Comparison of ENCODE assay signal across 1 cellular context in genomic region chr1:168387781-168388760, GRCh38.
TF ChIP-seq lines count a peak whose summit lies in the region.

No MANE protein-coding gene starts in this region.

TF ChIP-seq in H1, 55 proteins besides CTCF, POLR2A, EP300 and RAD21:
- TF ChIP-seq SP1 (IDR thresholded peaks at IDR 0.05; ENCODE audit: low read depth, low read length), result peak; percentile 67; the same call in 1 of the 2 replicates
- TF ChIP-seq CHD7 (IDR thresholded peaks at IDR 0.05; ENCODE audit: insufficient replicate concordance, low read length), result peak; percentile 53
- no peak for TF ChIP-seq CEBPB (IDR thresholded peaks at IDR 0.05; ENCODE audit: low read depth, low read length)
- TF ChIP-seq NRF1 (IDR thresholded peaks at IDR 0.05; ENCODE audit: low read depth, low read length), result no peak
- TF ChIP-seq KDM1A (IDR thresholded peaks at IDR 0.05; ENCODE audit: borderline replicate concordance, low read length), result 0 out of 2 replicates have a peak, but pooled peaks have one; percentile 15
- TF ChIP-seq USF2 (IDR thresholded peaks at IDR 0.05; ENCODE audit: low read length), result no peak
- TF ChIP-seq CTBP2 (IDR thresholded peaks at IDR 0.05; ENCODE audit: borderline replicate concordance, insufficient read depth, insufficient read length, low read length), result no peak
- no peak for TF ChIP-seq KDM4A (IDR thresholded peaks at IDR 0.05; ENCODE audit: low read depth, low read length, severe bottlenecking)
- no peak for TF ChIP-seq SIRT6 (IDR thresholded peaks at IDR 0.05; ENCODE audit: low read length)
- 0 out of 2 replicates have a peak, but pooled peaks have one; percentile 47 for TF ChIP-seq POU5F1 (IDR thresholded peaks at IDR 0.05; ENCODE audit: low read depth, low read length)
- TF ChIP-seq BCL11A (IDR thresholded peaks at IDR 0.05; ENCODE audit: low read depth in 2 of 2, low read length in 2 of 2), result no peak
- peak; percentile 23 for TF ChIP-seq ASH2L (IDR thresholded peaks at IDR 0.05; ENCODE audit: low read length)
